In the genomic region with DNA sequence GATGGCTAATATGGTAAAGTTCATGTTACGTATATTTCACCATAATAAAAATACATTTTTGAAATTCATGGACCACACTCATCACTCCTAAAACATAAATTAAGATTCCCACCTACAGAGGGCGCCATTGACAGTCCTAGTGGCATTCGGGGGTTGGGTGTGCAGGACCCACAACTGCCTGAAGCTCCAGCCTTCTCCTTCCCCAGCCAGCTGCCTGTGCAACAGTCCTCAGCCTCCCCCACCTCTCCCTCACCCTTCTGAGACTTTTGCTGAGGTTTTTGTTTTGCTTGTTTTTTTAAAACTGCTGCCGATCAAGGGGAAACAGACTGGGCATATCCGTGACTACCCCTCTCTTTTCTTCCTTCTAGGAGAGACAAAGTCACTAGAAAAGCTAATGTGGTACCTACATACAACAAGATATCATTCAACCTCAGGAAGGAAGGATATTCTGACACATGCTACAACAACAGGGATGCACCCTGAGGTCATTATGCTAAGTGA, we compare ENCODE assay signal across 8 cellular contexts. TPM values are rescaled to one million over a fixed set of nuclear protein-coding genes. Genes with fewer than 3 reads are reported as not detected.
DNase-seq lines count a peak whose midpoint lies in the region; ATAC-seq, FAIRE-seq and TF ChIP-seq lines count a peak whose summit lies in the region.

No MANE protein-coding gene starts in this region.

- H3K4me3 ChIP-seq in Jurkat, Clone E6-1 (ENCODE audit: low read length): no peak overlapping the region
- no peak overlapping the region for H3K4me3 ChIP-seq in parathyroid adenoma (ENCODE audit: low read depth, low read length)

- H3K36me3 ChIP-seq in parathyroid adenoma (ENCODE audit: control insufficient read depth, insufficient read depth, low read length): no peaks in the 10 kb centered on the region

- H2AFZ ChIP-seq in parathyroid adenoma: peak overlapping the region; percentile 62

- no peak for TF ChIP-seq POLR2A in GM12892 (IDR thresholded peaks at IDR 0.05; ENCODE audit: low read depth, low read length)

- no peaks in the 10 kb centered on the region for H3K79me2 ChIP-seq in parathyroid adenoma

- DNase-seq in COLO829 (ENCODE audit: low spot score) (peak; percentile 52), RKO (ENCODE audit: low spot score) (peak; percentile 68), foreskin keratinocyte (no peak), GM12892 (ENCODE audit: insufficient read length) (no peak)
- peak; percentile 65 for DNase-seq in Jurkat, Clone E6-1 (ENCODE audit: low read depth, low spot score)
- DNase-seq in activated effector memory CD4-positive, alpha-beta T cell treated with Interleukin-2 at 50 U/mL for 16 hours: peak; percentile 27

- ATAC-seq in foreskin keratinocyte (peak; percentile 81), GM18907 (IDR thresholded peaks at IDR 0.05; ENCODE audit: unreplicated experiment) (no peak)

- peak; percentile 79 for TF ChIP-seq CTCF in foreskin keratinocyte (conservative IDR thresholded peaks at IDR 0.05)
- peak; percentile 60 for TF ChIP-seq CTCF in parathyroid adenoma (IDR thresholded peaks at IDR 0.05)

- H3K27ac ChIP-seq in foreskin keratinocyte: no peak overlapping the region
- H3K27ac ChIP-seq in parathyroid adenoma: peak overlapping the region; percentile 29

- no peak overlapping the region for H3K9ac ChIP-seq in parathyroid adenoma

- no peak overlapping the region for H3K4me2 ChIP-seq in parathyroid adenoma (ENCODE audit: low read length)

- no peak for FAIRE-seq in GM12892 (lab: Jason Lieb, UNC)

- H3K4me1 ChIP-seq in foreskin keratinocyte: no peaks in the 10 kb centered on the region
- H3K4me1 ChIP-seq in parathyroid adenoma: peaks cover 3% of the 10 kb centered on the region

- no peaks in the 10 kb centered on the region for H3K9me3 ChIP-seq in parathyroid adenoma (ENCODE audit: control insufficient read depth, low read length)

- peaks cover 6% of the 10 kb centered on the region for H3K27me3 ChIP-seq in foreskin keratinocyte
- H3K27me3 ChIP-seq in parathyroid adenoma (ENCODE audit: control insufficient read depth, insufficient read depth, low read length): no peaks in the 10 kb centered on the region

RNA-seq across cellular contexts. Expression of a gene that starts 9.3 kb away (rescaled TPM):
- polyA plus RNA-seq in Jurkat, Clone E6-1 (2012; ENCODE audit: insufficient read depth, insufficient read length): 9.8 TPM
- total RNA-seq in foreskin keratinocyte: 9.5 and 13.1 TPM in 2 replicates
- 11.2 and 14.4 TPM in 2 replicates for polyA plus RNA-seq in foreskin keratinocyte
- polyA plus RNA-seq in GM12892 (2012; ENCODE audit: missing spikeins): not detected

RNA-seq across cellular contexts. Expression of a gene that starts 10.4 kb away (rescaled TPM):
- polyA plus RNA-seq in Jurkat, Clone E6-1 (2012; ENCODE audit: insufficient read depth, insufficient read length): 14.2 TPM
- total RNA-seq in foreskin keratinocyte: 27.0 and 27.1 TPM in 2 replicates
- polyA plus RNA-seq in foreskin keratinocyte: 5.1 and 5.8 TPM in 2 replicates
- 5.2 TPM for polyA plus RNA-seq in GM12892 (2012; ENCODE audit: missing spikeins)

Comparison
In these comparisons a context has a peak if more than half of its experiments do, and no peak if none do; other contexts are left out.
1. DNase-seq: peak in COLO829 (single experiment), Jurkat, Clone E6-1 (single experiment), RKO (single experiment) and activated effector memory CD4-positive, alpha-beta T cell treated with Interleukin-2 at 50 U/mL for 16 hours (single experiment); none in foreskin keratinocyte (0 of 2) and GM12892 (single experiment).